1 cellular context compared by ENCODE assay signal in genomic region chr15:41827290-41827879, GRCh38.
TF ChIP-seq lines count a peak whose summit lies in the region.

No MANE protein-coding gene starts in this region.

TF ChIP-seq in GM12878, 131 proteins besides CTCF, POLR2A, EP300 and RAD21 (continued from another document):
- TF ChIP-seq BCL3 (IDR thresholded peaks at IDR 0.05; ENCODE audit: borderline replicate concordance, insufficient read depth, low read depth, low read length, poor library complexity, severe bottlenecking) (peak; percentile 16), LARP7 (IDR thresholded peaks at IDR 0.05) (0 out of 2 replicates have a peak, but pooled peaks have one; percentile 19)
